15 cellular contexts compared by ENCODE assay signal in genomic region chr3:24196526-24196925, GRCh38.
A peak's percentile ranks its signal among the peaks of the same experiment; 100 is the strongest.
DNase-seq lines count a peak whose midpoint lies in the region; ATAC-seq, FAIRE-seq and TF ChIP-seq lines count a peak whose summit lies in the region.
"Had no signal": no experiment of that assay in that cellular context is flagged by ENCODE, and none has a peak within 500 bp of the region (broad histone marks: within the 10 kb centered on the region; RNA-seq: fewer than 3 reads in every experiment).

No MANE protein-coding gene starts in this region.

- H3K4me3 ChIP-seq in fibroblast of pulmonary artery (replicated peaks; ENCODE audit: low read depth, low read length) (no peak overlapping the region), skeletal muscle tissue (ENCODE audit: low read length in 3 of 3) (no peak overlapping the region)
- H3K4me3 ChIP-seq: thoracic aorta had no signal

- TF ChIP-seq CTCF in fibroblast of pulmonary artery (IDR thresholded peaks at IDR 0.05; ENCODE audit: low read length, missing control alignments) (no peak), GM10248 (IDR thresholded peaks at IDR 0.05; ENCODE audit: control extremely low read depth, extremely low read depth, low read depth, missing control alignments) (no peak)

- peak; percentile 17 for FAIRE-seq in RCC 7860 (lab: Jason Lieb, UNC)

- DNase-seq in ELR (ENCODE audit: low read depth) = peak; percentile 9
- peak; percentile 36 for DNase-seq in RCC 7860 (ENCODE audit: low spot score)
- peak; percentile 7 for DNase-seq in fibroblast of pulmonary artery (ENCODE audit: low read depth)
- DNase-seq in GM10248 (ENCODE audit: extremely low spot score) = no peak
- DNase-seq: activated CD4-positive, alpha-beta T cell treated with anti-CD3 and anti-CD28 coated beads for 36 hours; activated CD8-positive, alpha-beta memory T cell treated with anti-CD3 and anti-CD28 coated beads, Interleukin-2, amount 10 ng/mL, durations not matched to agents 7 days and 5 days; CD8-positive, alpha-beta T cell; effector memory CD8-positive, alpha-beta T cell; stimulated activated CD4-positive, alpha-beta T cell treated with anti-CD3 and anti-CD28 coated beads, Interleukin-12 subunit alpha, Interleukin-12 subunit beta, amount 100 ng/mL, for 4 hours had no signal

- ATAC-seq in GM18520 (IDR thresholded peaks at IDR 0.05; ENCODE audit: unreplicated experiment) = no peak
- ATAC-seq in GM19463 (IDR thresholded peaks at IDR 0.05; ENCODE audit: unreplicated experiment) = no peak
- ATAC-seq: activated CD4-positive, alpha-beta T cell treated with anti-CD3 and anti-CD28 coated beads for 36 hours; activated CD8-positive, alpha-beta memory T cell treated with anti-CD3 and anti-CD28 coated beads, Interleukin-2, amount 10 ng/mL, durations not matched to agents 7 days and 5 days; activated T-helper 17 cell treated with anti-CD3 and anti-CD28 coated beads, Interleukin-2, amount 50 U/mL, for 72 hours; CD8-positive, alpha-beta T cell; effector memory CD8-positive, alpha-beta T cell; stimulated activated effector memory CD8-positive, alpha-beta T cell treated with anti-CD3 and anti-CD28 coated beads, Interleukin-12 subunit alpha, Interleukin-12 subunit beta, amount 100 ng/mL, for 72 hours had no signal

- peaks cover 20 to 37% (median 29%) of the 10 kb centered on the region in 3 donors for H3K4me1 ChIP-seq in skeletal muscle tissue (ENCODE audit: control insufficient read depth in 3 of 3, insufficient read depth in 3 of 3, low read length in 3 of 3)

- H3K36me3 ChIP-seq in skeletal muscle tissue (ENCODE audit: control insufficient read depth in 3 of 3, insufficient read depth in 3 of 3, low read length in 3 of 3) = no peaks in the 10 kb centered on the region
- H3K36me3 ChIP-seq: thoracic aorta had no signal

- no peaks in the 10 kb centered on the region for H3K27me3 ChIP-seq in skeletal muscle tissue (ENCODE audit: control insufficient read depth in 3 of 3, insufficient read depth in 3 of 3, low read length in 3 of 3)

- no peak overlapping the region for H3K9ac ChIP-seq in skeletal muscle tissue (ENCODE audit: low read depth in 1 of 3, low read length in 3 of 3)

- no peaks in the 10 kb centered on the region for H3K9me3 ChIP-seq in skeletal muscle tissue (ENCODE audit: control insufficient read depth in 3 of 3, low read length in 3 of 3)
- H3K9me3 ChIP-seq: thoracic aorta had no signal

- POLR2A ChIA-PET in GM10248 (lab: Yijun Ruan, JAX) = no interaction called here

- CTCF ChIA-PET in GM10248 (lab: Yijun Ruan, JAX) = interaction anchor here (1.7 to 2.0 kb wide), 2 partner anchors 9 to 12 kb away, joined by 5 to 6 read pairs; no protein-coding TSS in a partner anchor

- peak overlapping the region; percentile 85 for H3K27ac ChIP-seq in skeletal muscle tissue (ENCODE audit: low read depth, low read length)
- H3K27ac ChIP-seq: thoracic aorta had no signal
